21 cellular contexts compared by ENCODE assay signal in genomic region chr11:87005569-87005921, GRCh38. TPM values are rescaled to one million over a fixed set of nuclear protein-coding genes. Genes with fewer than 3 reads are reported as not detected.
A peak's percentile ranks its signal among the peaks of the same experiment; 100 is the strongest.
DNase-seq lines count a peak whose midpoint lies in the region; ATAC-seq, FAIRE-seq and TF ChIP-seq lines count a peak whose summit lies in the region.
"Had no signal": no experiment of that assay in that cellular context is flagged by ENCODE, and none has a peak within 500 bp of the region (broad histone marks: within the 10 kb centered on the region; RNA-seq: fewer than 3 reads in every experiment).

No MANE protein-coding gene starts in this region.

- H3K9ac ChIP-seq in HepG2 (ENCODE audit: insufficient read depth, low read depth, low read length) (peak overlapping the region; percentile 65), adipocyte (ENCODE audit: low read length) (peak overlapping the region; percentile 25)
- H3K9ac ChIP-seq: KMS-11 had no signal

- no peak for TF ChIP-seq CTCF in HepG2 (CRISPR knock-in tag; IDR thresholded peaks at IDR 0.05)
- TF ChIP-seq CTCF in right lobe of liver (IDR thresholded peaks at IDR 0.05) = no peak
- no peak for TF ChIP-seq CTCF in hepatocyte (IDR thresholded peaks at IDR 0.05; ENCODE audit: poor library complexity)
- no peak for TF ChIP-seq CTCF in thyroid gland (IDR thresholded peaks at IDR 0.05)

- no peaks in the 10 kb centered on the region for H3K36me3 ChIP-seq in HepG2 (replicated peaks in 1 of 2; ENCODE audit: control insufficient read depth in 1 of 2, insufficient read depth in 2 of 2, low read length in 2 of 2)
- no peaks in the 10 kb centered on the region for H3K36me3 ChIP-seq in right lobe of liver
- H3K36me3 ChIP-seq in adipocyte (ENCODE audit: control insufficient read depth, insufficient read depth, low read length, severe bottlenecking) = no peaks in the 10 kb centered on the region
- H3K36me3 ChIP-seq in hepatocyte (replicated peaks; ENCODE audit: insufficient read depth, low read depth) = no peaks in the 10 kb centered on the region
- no peaks in the 10 kb centered on the region for H3K36me3 ChIP-seq in thyroid gland
- H3K36me3 ChIP-seq: MG63, SJSA1 had no signal

- TSS peak; percentile 64 for BruUV-seq in HepG2 (replicated peaks; lab: Mats Ljungman, UMichigan)

- H2AFZ ChIP-seq in HepG2 (ENCODE audit: low read length) (no peak overlapping the region), hepatocyte (peak overlapping the region; percentile 63)

- no peaks in the 10 kb centered on the region for H3K9me2 ChIP-seq in hepatocyte (replicated peaks; ENCODE audit: insufficient read depth)

- POLR2A ChIA-PET in HepG2 (lab: Yijun Ruan, JAX) = interaction anchor here (0.8 to 4.2 kb wide), 12 partner anchors 10 to 65 kb away, joined by 3 to 48 read pairs (median 5); partner anchors contain the start of genes FZD4 and TMEM135

- H4K20me1 ChIP-seq in HepG2 (ENCODE audit: insufficient read depth, low read length) = no peaks in the 10 kb centered on the region
- H4K20me1 ChIP-seq in hepatocyte (ENCODE audit: insufficient read depth, poor library complexity, severe bottlenecking) = no peaks in the 10 kb centered on the region

- no peaks in the 10 kb centered on the region for H3K36me3 Mint-ChIP-seq in activated naive CD4-positive, alpha-beta T cell treated with anti-CD3 and anti-CD28 coated beads, Interleukin-2, amount 10 ng/mL, durations not matched to agents 7 days and 5 days
- H3K36me3 Mint-ChIP-seq: CD8-positive, alpha-beta T cell had no signal

- H3K27me3 Mint-ChIP-seq in stimulated activated naive CD8-positive, alpha-beta T cell treated with anti-CD3 and anti-CD28 coated beads, Interleukin-15, amount 100 ng/mL, for 72 hours = peaks cover 8% of the 10 kb centered on the region
- peaks cover 4% of the 10 kb centered on the region for H3K27me3 Mint-ChIP-seq in activated naive CD4-positive, alpha-beta T cell treated with anti-CD3 and anti-CD28 coated beads, Interleukin-2, amount 10 ng/mL, durations not matched to agents 7 days and 5 days

- 1% methylated on average over 3 of the region's 3 CpGs for WGBS in HepG2 (ENCODE audit: low lambda C conversion rate)
- 19% methylated on average over 3 of the region's 3 CpGs for WGBS in right lobe of liver (ENCODE audit: insufficient coverage, low coverage, low lambda C conversion rate, missing lambda C conversion rate)
- 44% methylated on average over 3 of the region's 3 CpGs for WGBS in hepatocyte (ENCODE audit: low lambda C conversion rate, missing lambda C conversion rate)
- WGBS in thyroid gland, 2 donors = 53 to 69% methylated on average over 3 of the region's 3 CpGs

- H3K4me3 Mint-ChIP-seq in stimulated activated naive CD8-positive, alpha-beta T cell treated with anti-CD3 and anti-CD28 coated beads, Interleukin-15, amount 100 ng/mL, for 72 hours = no peak overlapping the region
- H3K4me3 Mint-ChIP-seq in activated naive CD4-positive, alpha-beta T cell treated with anti-CD3 and anti-CD28 coated beads, Interleukin-2, amount 10 ng/mL, durations not matched to agents 7 days and 5 days = no peak overlapping the region
- H3K4me3 Mint-ChIP-seq: CD8-positive, alpha-beta T cell had no signal

- H3K27ac ChIP-seq in HepG2 (ENCODE audit: extremely low read length, insufficient read depth, low read length) (peak overlapping the region; percentile 95), right lobe of liver (no peak overlapping the region), hepatocyte (peak overlapping the region; percentile 66), thyroid gland (no peak overlapping the region)
- H3K27ac ChIP-seq: KMS-11, SJSA1 had no signal

- peak overlapping the region; percentile 81 for H3K4me2 ChIP-seq in HepG2 (ENCODE audit: low read depth, low read length)
- peak overlapping the region; percentile 45 for H3K4me2 ChIP-seq in hepatocyte
- H3K4me2 ChIP-seq: KMS-11 had no signal

- no peak overlapping the region for H3K27ac Mint-ChIP-seq in stimulated activated naive CD8-positive, alpha-beta T cell treated with anti-CD3 and anti-CD28 coated beads, Interleukin-15, amount 100 ng/mL, for 72 hours
- no peak overlapping the region for H3K27ac Mint-ChIP-seq in activated naive CD4-positive, alpha-beta T cell treated with anti-CD3 and anti-CD28 coated beads, Interleukin-2, amount 10 ng/mL, durations not matched to agents 7 days and 5 days
- H3K27ac Mint-ChIP-seq: CD8-positive, alpha-beta T cell had no signal

- no peak for TF ChIP-seq POLR2A in HepG2 (IDR thresholded peaks at IDR 0.05; ENCODE audit: insufficient read depth in 1 of 2, low read depth in 2 of 2, low read length in 2 of 2)
- no peak for TF ChIP-seq POLR2A in right lobe of liver (IDR thresholded peaks at IDR 0.05)
- TF ChIP-seq POLR2A in thyroid gland (IDR thresholded peaks at IDR 0.05) = no peak

- CTCF ChIA-PET in HepG2 (lab: Yijun Ruan, JAX; ENCODE audit: low intra/inter-chr PET ratio, low total read pairs) = no interaction called here
- CTCF ChIA-PET in activated naive CD4-positive, alpha-beta T cell treated with anti-CD3 and anti-CD28 coated beads, Interleukin-2, amount 10 ng/mL, durations not matched to agents 7 days and 5 days (lab: Charles Lee) = no interaction called here

- H3K9me3 Mint-ChIP-seq in stimulated activated naive CD8-positive, alpha-beta T cell treated with anti-CD3 and anti-CD28 coated beads, Interleukin-15, amount 100 ng/mL, for 72 hours = no peaks in the 10 kb centered on the region
- no peaks in the 10 kb centered on the region for H3K9me3 Mint-ChIP-seq in activated naive CD4-positive, alpha-beta T cell treated with anti-CD3 and anti-CD28 coated beads, Interleukin-2, amount 10 ng/mL, durations not matched to agents 7 days and 5 days
- H3K9me3 Mint-ChIP-seq: CD8-positive, alpha-beta T cell had no signal

- ATAC-seq in HepG2 (peak; percentile 69), right lobe of liver (no peak)
- ATAC-seq in stimulated activated naive CD8-positive, alpha-beta T cell treated with anti-CD3 and anti-CD28 coated beads, Interleukin-15, amount 100 ng/mL, for 72 hours = no peak
- ATAC-seq: CD8-positive, alpha-beta T cell had no signal

- no peak for TF ChIP-seq EP300 in HepG2 (IDR thresholded peaks at IDR 0.05; ENCODE audit: low read depth in 2 of 2, low read length in 2 of 2)
- TF ChIP-seq EP300 in HepG2 (CRISPR knock-in tag; IDR thresholded peaks at IDR 0.05; ENCODE audit: borderline replicate concordance) = no peak

- H3K27me3 ChIP-seq in HepG2 (ENCODE audit: control insufficient read depth in 1 of 2, insufficient read depth in 2 of 2, low read length in 2 of 2) (no peaks in the 10 kb centered on the region), right lobe of liver (no peaks in the 10 kb centered on the region), adipocyte (replicated peaks; ENCODE audit: control insufficient read depth, insufficient read depth, low read length) (no peaks in the 10 kb centered on the region), hepatocyte (no peaks in the 10 kb centered on the region), thyroid gland (no peaks in the 10 kb centered on the region)
- H3K27me3 ChIP-seq: SJSA1 had no signal

- H3K79me2 ChIP-seq in HepG2 (ENCODE audit: insufficient read depth, low read length) = no peaks in the 10 kb centered on the region
- no peaks in the 10 kb centered on the region for H3K79me2 ChIP-seq in hepatocyte

- H3K4me1 ChIP-seq in HepG2 (ENCODE audit: insufficient read depth, low read length) (peaks cover 69% of the 10 kb centered on the region), right lobe of liver (no peaks in the 10 kb centered on the region), adipocyte (ENCODE audit: control insufficient read depth, insufficient read depth, low read length) (peaks cover 25% of the 10 kb centered on the region), hepatocyte (ENCODE audit: insufficient read depth) (no peaks in the 10 kb centered on the region), thyroid gland (peaks cover 5 to 9% of the 10 kb centered on the region in 2 donors)
- H3K4me1 ChIP-seq: SJSA1 had no signal

- in situ Hi-C loops in HepG2 (cut with HindIII; ENCODE audit: extremely low pct_ligation_motif_present, low pct_unique_long_range_greater_than_20kb) = no loop called here

- H3K4me1 Mint-ChIP-seq in stimulated activated naive CD8-positive, alpha-beta T cell treated with anti-CD3 and anti-CD28 coated beads, Interleukin-15, amount 100 ng/mL, for 72 hours = no peaks in the 10 kb centered on the region
- no peaks in the 10 kb centered on the region for H3K4me1 Mint-ChIP-seq in activated naive CD4-positive, alpha-beta T cell treated with anti-CD3 and anti-CD28 coated beads, Interleukin-2, amount 10 ng/mL, durations not matched to agents 7 days and 5 days

- FAIRE-seq in HepG2 (lab: Jason Lieb, UNC) = no peak
- FAIRE-seq: A204.1, D721Med had no signal

- H3K9me3 ChIP-seq in HepG2 (ENCODE audit: low read length) (no peaks in the 10 kb centered on the region), right lobe of liver (no peaks in the 10 kb centered on the region), adipocyte (ENCODE audit: control insufficient read depth, low read length) (no peaks in the 10 kb centered on the region), hepatocyte (ENCODE audit: low read depth) (no peaks in the 10 kb centered on the region), thyroid gland (no peaks in the 10 kb centered on the region)
- H3K9me3 ChIP-seq: MG63, SJSA1 had no signal

- TF ChIP-seq RAD21 in HepG2 (CRISPR knock-in tag; IDR thresholded peaks at IDR 0.05) = no peak; the same call in 1 of the 2 replicates

- H3K4me3 ChIP-seq in HepG2 (replicated peaks in 1 of 3; ENCODE audit: insufficient read depth in 1 of 3, low read depth in 2 of 3, low read length in 3 of 3) (peak overlapping the region in 2 of 3 experiments; percentile 42 to 43; a peak in 3 of 6 replicates), right lobe of liver (no peak overlapping the region), adipocyte (ENCODE audit: low read length) (no peak overlapping the region), hepatocyte (no peak overlapping the region), thyroid gland (replicated peaks in 1 of 3) (no peak overlapping the region)
- H3K4me3 ChIP-seq: MG63, SJSA1 had no signal

- intact Hi-C loops in HepG2 (cut with micrococcal nuclease; ENCODE audit: unreplicated experiment) (loop anchor here (1.0 to 5.0 kb wide), 4 partner anchors 27 to 92 kb away; partner anchors contain the start of gene TMEM135), right lobe of liver (cut with DNase I) (no loop called here), thyroid gland (cut with DNase I) (no loop called here)

- DNase-seq in HepG2 (ENCODE audit: low spot score) (no peak), right lobe of liver (no peak), adipocyte (ENCODE audit: low read depth) (no peak), hepatocyte (ENCODE audit: low spot score) (no peak), thyroid gland (no peak), DMS 273 (lab: John Stamatoyannopoulos, UW; ENCODE audit: unreplicated experiment) (no peak)
- DNase-seq in stimulated activated naive CD8-positive, alpha-beta T cell treated with anti-CD3 and anti-CD28 coated beads, Interleukin-15, amount 100 ng/mL, for 72 hours = no peak
- no peak for DNase-seq in activated naive CD4-positive, alpha-beta T cell treated with anti-CD3 and anti-CD28 coated beads, Interleukin-2, amount 10 ng/mL, durations not matched to agents 7 days and 5 days
- DNase-seq: CD8-positive, alpha-beta T cell; DMS79 treated with DMSO at 0.1 percent for 48 hours; MG63; NCI-H1048; NCI-H1436; NCI-H1930; NCI-H226; NCI-H524; NCI-H82 had no signal

RNA-seq across cellular contexts. Expression of gene TMEM135, which starts 32.2 kb away (rescaled TPM):
- 88.9 and 137 TPM in 2 replicates for total RNA-seq in HepG2 (2016; rRNA removed; fragmentation: Illumina TruSeq; extraction: Trizol)
- total RNA-seq in HepG2 (2016; cell fraction: cytosol; rRNA removed; fragmentation: Illumina TruSeq; extraction: Trizol; ENCODE audit: low read depth) = 13.8 and 23.1 TPM in 2 replicates
- total RNA-seq in HepG2 (2016; cell fraction: insoluble cytoplasmic fraction; rRNA removed; fragmentation: Illumina TruSeq; extraction: Trizol) = 89.3 and 110 TPM in 2 replicates
- 53.8 and 64.4 TPM in 2 replicates for total RNA-seq in HepG2 (2016; cell fraction: membrane; rRNA removed; fragmentation: Illumina TruSeq; extraction: Trizol)
- 114 and 120 TPM in 2 replicates for total RNA-seq in HepG2 (2016; cell fraction: nucleus; rRNA removed; fragmentation: Illumina TruSeq; extraction: Trizol)
- polyA plus RNA-seq in HepG2 (2011; rRNA removed) = 29.8 and 36.6 TPM in 2 replicates
- 22.7 and 40.1 TPM in 2 replicates for polyA plus RNA-seq in HepG2 (2011; cell fraction: cytosol; rRNA removed)
- polyA plus RNA-seq in HepG2 (2011; cell fraction: nucleus; rRNA removed) = 31.7 and 48.3 TPM in 2 replicates
- 28.2 and 36.9 TPM in 2 replicates for polyA plus RNA-seq in HepG2 (2012)
- 4.8 and 5.5 TPM in 2 replicates for polyA plus RNA-seq in HepG2 (2016; cell fraction: cytosol; fragmentation: Illumina TruSeq; extraction: Trizol; ENCODE audit: low read depth)
- 68.6 and 71.6 TPM in 2 replicates for polyA plus RNA-seq in HepG2 (2016; cell fraction: insoluble cytoplasmic fraction; fragmentation: Illumina TruSeq; extraction: Trizol; ENCODE audit: low read depth)
- 17.9 and 19.7 TPM in 2 replicates for polyA plus RNA-seq in HepG2 (2016; cell fraction: membrane; fragmentation: Illumina TruSeq; extraction: Trizol; ENCODE audit: low read depth)
- 49.6 and 80.2 TPM in 2 replicates for polyA plus RNA-seq in HepG2 (2016; cell fraction: nucleus; fragmentation: Illumina TruSeq; extraction: Trizol; ENCODE audit: insufficient read depth, low read depth)
- 29.8 and 153 TPM in 2 replicates for polyA minus RNA-seq in HepG2 (2011; rRNA and poly(A)+ RNA removed; ENCODE audit: low replicate concordance)
- 48.6 and 52.1 TPM in 2 replicates for polyA minus RNA-seq in HepG2 (2011; cell fraction: cytosol; rRNA and poly(A)+ RNA removed)
- polyA minus RNA-seq in HepG2 (2011; cell fraction: nucleus; rRNA and poly(A)+ RNA removed) = 145 and 211 TPM in 2 replicates
- 10 to 100 TPM; 12.2 to 27.9 (median 18.8) TPM for total RNA-seq in right lobe of liver
- total RNA-seq in hepatocyte = 36.3 and 52.0 TPM in 2 replicates
- polyA plus RNA-seq in hepatocyte = 24.6 and 26.7 TPM in 2 replicates
- 10 to 100 TPM; 17.2 to 69.6 (median 33.0) TPM for total RNA-seq in thyroid gland

RNA-seq across cellular contexts. Expression of gene FZD4, which starts 50.4 kb away (rescaled TPM):
- total RNA-seq in HepG2 (2016; rRNA removed; fragmentation: Illumina TruSeq; extraction: Trizol) = 34.7 and 46.5 TPM in 2 replicates
- total RNA-seq in HepG2 (2016; cell fraction: cytosol; rRNA removed; fragmentation: Illumina TruSeq; extraction: Trizol; ENCODE audit: low read depth) = 3.4 and 3.7 TPM in 2 replicates
- 36.7 and 46.5 TPM in 2 replicates for total RNA-seq in HepG2 (2016; cell fraction: insoluble cytoplasmic fraction; rRNA removed; fragmentation: Illumina TruSeq; extraction: Trizol)
- 15.6 and 16.1 TPM in 2 replicates for total RNA-seq in HepG2 (2016; cell fraction: membrane; rRNA removed; fragmentation: Illumina TruSeq; extraction: Trizol)
- 57.2 and 60.7 TPM in 2 replicates for total RNA-seq in HepG2 (2016; cell fraction: nucleus; rRNA removed; fragmentation: Illumina TruSeq; extraction: Trizol)
- 49.1 and 70.4 TPM in 2 replicates for polyA plus RNA-seq in HepG2 (2011; rRNA removed)
- polyA plus RNA-seq in HepG2 (2011; cell fraction: cytosol; rRNA removed) = 41.6 and 43.4 TPM in 2 replicates
- 33.6 and 37.4 TPM in 2 replicates for polyA plus RNA-seq in HepG2 (2011; cell fraction: nucleus; rRNA removed)
- 22.8 and 29.0 TPM in 2 replicates for polyA plus RNA-seq in HepG2 (2012)
- 1.4 and 1.5 TPM in 2 replicates for polyA plus RNA-seq in HepG2 (2016; cell fraction: cytosol; fragmentation: Illumina TruSeq; extraction: Trizol; ENCODE audit: low read depth)
- 19.7 and 21.6 TPM in 2 replicates for polyA plus RNA-seq in HepG2 (2016; cell fraction: insoluble cytoplasmic fraction; fragmentation: Illumina TruSeq; extraction: Trizol; ENCODE audit: low read depth)
- polyA plus RNA-seq in HepG2 (2016; cell fraction: membrane; fragmentation: Illumina TruSeq; extraction: Trizol; ENCODE audit: low read depth) = 4.3 and 4.6 TPM in 2 replicates
- 58.8 and 63.1 TPM in 2 replicates for polyA plus RNA-seq in HepG2 (2016; cell fraction: nucleus; fragmentation: Illumina TruSeq; extraction: Trizol; ENCODE audit: insufficient read depth, low read depth)
- 16.6 and 151 TPM in 2 replicates for polyA minus RNA-seq in HepG2 (2011; rRNA and poly(A)+ RNA removed; ENCODE audit: low replicate concordance)
- polyA minus RNA-seq in HepG2 (2011; cell fraction: cytosol; rRNA and poly(A)+ RNA removed) = 66.3 and 82.1 TPM in 2 replicates
- polyA minus RNA-seq in HepG2 (2011; cell fraction: nucleus; rRNA and poly(A)+ RNA removed) = 43.3 and 46.9 TPM in 2 replicates
- 10 to 100 TPM; 12.5 to 26.1 (median 17.1) TPM for total RNA-seq in right lobe of liver
- total RNA-seq in hepatocyte = 17.6 and 18.9 TPM in 2 replicates
- 6.8 and 7.7 TPM in 2 replicates for polyA plus RNA-seq in hepatocyte
- 10 to 100 TPM; 32.9 to 70.8 (median 48.0) TPM for total RNA-seq in thyroid gland

Comparison
In these comparisons a context has a peak if more than half of its experiments do, and no peak if none do; other contexts are left out.
1. H3K27ac ChIP-seq: peak in HepG2 (single experiment) and hepatocyte (single experiment); none in right lobe of liver (0 of 3) and thyroid gland (0 of 3).
2. H3K4me3 ChIP-seq: peak in HepG2 (2 of 3); none in right lobe of liver (0 of 3), adipocyte (single experiment), hepatocyte (single experiment) and thyroid gland (0 of 3).